ENCODE assay signal across 19 cellular contexts in the genomic region with DNA sequence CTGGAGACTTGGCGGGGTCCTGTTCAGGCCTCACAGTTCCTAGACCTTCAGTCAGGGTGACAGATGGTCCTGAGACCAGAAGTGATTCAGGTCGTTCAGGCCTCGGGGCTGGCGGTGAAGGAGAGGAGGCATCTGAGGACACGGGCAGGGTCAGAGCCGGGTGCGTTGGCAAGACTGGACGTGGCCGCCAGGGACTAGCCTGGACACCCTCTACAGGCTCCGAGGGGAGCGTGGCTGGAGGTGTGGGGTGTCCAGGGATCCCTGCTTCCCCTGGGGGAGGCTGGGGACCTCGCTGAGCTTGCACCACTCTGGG.
"Had no signal": no experiment of that assay in that cellular context is flagged by ENCODE, and none has a peak within 500 bp of the region (broad histone marks: within the 10 kb centered on the region; RNA-seq: fewer than 3 reads in every experiment).

No MANE protein-coding gene starts in this region.

- DNase-seq: cortex of kidney; dorsolateral prefrontal cortex; effector CD4-positive, alpha-beta T cell; foreskin fibroblast; gastrocnemius medialis; head of caudate nucleus; left cardiac atrium; mesenchymal stem cell; naive B cell; sigmoid colon; stimulated activated CD4-positive, alpha-beta T cell treated with anti-CD3 and anti-CD28 coated beads, Interleukin-2, amount 100 ng/mL, for 24 hours; stimulated activated CD4-positive, alpha-beta T cell treated with anti-CD3 and anti-CD28 coated beads, Interleukin-4, amount 100 ng/mL, for 24 hours; stimulated activated naive CD4-positive, alpha-beta T cell treated with Interleukin-2 at 50 U/mL for 16 hours; stomach; thyroid gland had no signal

- ATAC-seq: gastrocnemius medialis; left cardiac atrium; left lung; mucosa of descending colon; natural killer cell treated with Interleukin-12 subunit alpha and Interleukin-12 subunit beta and Interleukin-15 and Interleukin-18, amount 100 ng/mL, for 72 hours; stimulated activated effector memory CD8-positive, alpha-beta T cell treated with anti-CD3 and anti-CD28 coated beads, Interleukin-12 subunit alpha, Interleukin-12 subunit beta, amount 100 ng/mL, for 72 hours had no signal
